In the genomic region with DNA sequence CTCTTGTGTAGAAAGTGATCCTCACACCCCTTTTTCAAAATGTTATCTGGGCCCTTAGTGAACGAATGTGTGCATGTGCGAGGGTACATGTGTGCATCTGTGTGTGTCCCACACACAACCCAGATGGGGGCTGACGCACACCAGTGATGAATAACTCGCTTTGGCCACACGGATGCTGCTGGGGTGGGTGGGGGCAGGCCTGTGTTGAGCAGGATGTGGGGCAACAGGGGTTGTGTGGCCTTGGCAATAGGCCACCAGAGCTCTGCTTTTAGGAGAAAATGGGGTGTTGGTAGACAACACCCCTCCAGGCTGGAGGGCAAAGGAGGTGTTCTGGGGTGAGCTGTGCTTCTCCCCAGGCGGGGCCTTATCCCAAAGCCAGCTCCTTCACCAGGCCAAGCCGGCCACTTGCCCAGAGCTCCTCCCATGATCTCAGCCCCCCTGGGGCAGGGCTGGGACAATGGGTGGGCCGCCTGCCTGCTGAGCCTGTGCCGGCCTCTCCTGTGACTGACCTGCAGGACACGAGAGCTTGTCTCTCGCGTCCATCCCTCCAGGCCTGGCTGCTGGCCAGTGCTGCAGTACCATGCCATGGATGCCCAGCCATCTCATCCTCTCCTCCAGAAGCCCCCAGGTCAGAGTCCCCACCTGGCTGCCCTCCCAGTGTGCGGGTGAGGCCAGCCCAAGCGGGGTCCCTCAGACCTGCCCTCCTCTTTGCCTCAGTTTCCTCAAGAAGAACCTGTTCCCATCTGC, we compare ENCODE assay signal across 8 cellular contexts. TPM values are rescaled to one million over a fixed set of nuclear protein-coding genes. Genes with fewer than 3 reads are reported as not detected.
DNase-seq lines count a peak whose midpoint lies in the region; ATAC-seq, FAIRE-seq and TF ChIP-seq lines count a peak whose summit lies in the region.

No MANE protein-coding gene starts in this region.

- H3K4me1 ChIP-seq in Peyer's patch (peaks cover 0 to 30% (median 10%) of the 10 kb centered on the region in 4 donors), trophoblast cell (ENCODE audit: control insufficient read depth in 1 of 2, insufficient read depth in 2 of 2, low read length in 2 of 2) (peaks cover 34 to 36% of the 10 kb centered on the region in 2 experiments)

- ATAC-seq in CD4-positive, alpha-beta T cell (ENCODE audit: poor library complexity): no peak

- H3K4me3 ChIP-seq in Peyer's patch: peak overlapping the region in 3 of 4 donors; percentile 22 to 70 (median 69)
- H3K4me3 ChIP-seq in epithelial cell of proximal tubule (ENCODE audit: low read depth, low read length): peak overlapping the region; percentile 78
- H3K4me3 ChIP-seq in trophoblast cell (ENCODE audit: low read depth, low read length): peak overlapping the region; percentile 92

- H2BK120ac ChIP-seq in trophoblast cell (ENCODE audit: insufficient read depth, low read length, poor library complexity): no peak overlapping the region

- H2BK12ac ChIP-seq in trophoblast cell (ENCODE audit: low read length): no peak overlapping the region

- H3K4me3 Mint-ChIP-seq in CD4-positive, alpha-beta T cell: peak overlapping the region; percentile 67

- FAIRE-seq in frontal cortex (lab: Jason Lieb, UNC): no peak

- H3K27me3 Mint-ChIP-seq in CD4-positive, alpha-beta T cell: peaks cover 6% of the 10 kb centered on the region

- no peak overlapping the region for H2BK5ac ChIP-seq in trophoblast cell (ENCODE audit: low read depth, low read length, poor library complexity)

- intact Hi-C loops in CD4-positive, alpha-beta T cell (cut with DNase I, micrococcal nuclease): no loop called here

- H4K12ac ChIP-seq in trophoblast cell (ENCODE audit: low read depth, low read length): no peak overlapping the region

- H3K36me3 Mint-ChIP-seq in CD4-positive, alpha-beta T cell (ENCODE audit: low read depth): no peaks in the 10 kb centered on the region

- H2AK5ac ChIP-seq in trophoblast cell (ENCODE audit: low read length): no peak overlapping the region

- peak overlapping the region; percentile 64 for H3K4me2 ChIP-seq in trophoblast cell (ENCODE audit: low read length)

- H3K36me3 ChIP-seq in Peyer's patch (peaks cover 0 to 6% (median 0%) of the 10 kb centered on the region in 3 donors), trophoblast cell (ENCODE audit: control insufficient read depth in 1 of 2, insufficient read depth in 2 of 2, low read length in 2 of 2) (peaks cover 47 to 53% of the 10 kb centered on the region in 2 experiments)

- TF ChIP-seq CTCF in CD4-positive, alpha-beta T cell (IDR thresholded peaks at IDR 0.05): no peak
- TF ChIP-seq CTCF in Peyer's patch (IDR thresholded peaks at IDR 0.05) (no peak), epithelial cell of proximal tubule (conservative IDR thresholded peaks at IDR 0.05; ENCODE audit: low read depth, low read length) (no peak)

- POLR2A ChIA-PET in CD4-positive, alpha-beta T cell (lab: Charles Lee): interaction anchor here (0.9 to 1.7 kb wide), 5 partner anchors 17 to 69 kb away, joined by 3 to 6 read pairs (median 5); a partner anchor contains a TSS

- DNase-seq in CD4-positive, alpha-beta T cell: no peak
- DNase-seq in Peyer's patch: no peak
- no peak for DNase-seq in epithelial cell of proximal tubule (ENCODE audit: low read depth)
- no peak for DNase-seq in trophoblast cell
- DNase-seq in NCI-H1105 (lab: John Stamatoyannopoulos, UW): no peak
- DNase-seq in HT-29 (ENCODE audit: low spot score): no peak
- no peak for DNase-seq in frontal cortex (ENCODE audit: low spot score in 2 of 2)
- no peak for DNase-seq in NCI-H82 treated with DMSO at 0.1 percent for 48 hours (lab: John Stamatoyannopoulos, UW; ENCODE audit: unreplicated experiment)

- peak overlapping the region; percentile 94 for H3K14ac ChIP-seq in trophoblast cell (ENCODE audit: low read length)

- peak overlapping the region; percentile 99 for H3K4ac ChIP-seq in trophoblast cell (ENCODE audit: low read depth, low read length)

- H4K8ac ChIP-seq in trophoblast cell (ENCODE audit: low read depth, low read length): no peak overlapping the region

- peak overlapping the region; percentile 55 for H3K9ac ChIP-seq in trophoblast cell (ENCODE audit: low read length)

- H3K9me3 ChIP-seq in CD4-positive, alpha-beta T cell (ENCODE audit: control insufficient read depth, low read length): no peaks in the 10 kb centered on the region
- H3K9me3 ChIP-seq in Peyer's patch (no peaks in the 10 kb centered on the region), trophoblast cell (ENCODE audit: insufficient read depth, low read depth, low read length) (peaks cover 4% of the 10 kb centered on the region)

- no peak overlapping the region for H3K27ac ChIP-seq in CD4-positive, alpha-beta T cell (ENCODE audit: low read depth, low read length)
- H3K27ac ChIP-seq in Peyer's patch (peak overlapping the region; percentile 36 to 85 (median 70)), trophoblast cell (ENCODE audit: low read depth, low read length) (no peak overlapping the region)

- H4K91ac ChIP-seq in trophoblast cell (ENCODE audit: low read depth, low read length): no peak overlapping the region

- H3K79me2 ChIP-seq in trophoblast cell (ENCODE audit: control insufficient read depth, insufficient read depth, low read length, poor library complexity): peaks cover 27% of the 10 kb centered on the region

- H3K27me3 ChIP-seq in CD4-positive, alpha-beta T cell (ENCODE audit: control insufficient read depth, insufficient read depth, low read length): no peaks in the 10 kb centered on the region
- H3K27me3 ChIP-seq in Peyer's patch (no peaks in the 10 kb centered on the region), trophoblast cell (ENCODE audit: insufficient read depth, low read length) (no peaks in the 10 kb centered on the region)

- peak overlapping the region; percentile 82 for H3K18ac ChIP-seq in trophoblast cell (ENCODE audit: low read length)

- no peaks in the 10 kb centered on the region for H3K9me3 Mint-ChIP-seq in CD4-positive, alpha-beta T cell

- no peak overlapping the region for H2AFZ ChIP-seq in trophoblast cell (ENCODE audit: insufficient read depth, low read length, poor library complexity)

- no peak for TF ChIP-seq POLR2A in Peyer's patch (IDR thresholded peaks at IDR 0.05)

- peaks cover 22% of the 10 kb centered on the region for H3K4me1 Mint-ChIP-seq in CD4-positive, alpha-beta T cell (ENCODE audit: low read depth)

- CTCF ChIA-PET in CD4-positive, alpha-beta T cell (lab: Charles Lee): interaction anchor here (0.9 to 1.4 kb wide), 4 partner anchors 15 to 67 kb away, joined by 3 to 4 read pairs (median 4); no protein-coding TSS in a partner anchor

- H3K23ac ChIP-seq in trophoblast cell (ENCODE audit: low read length): no peak overlapping the region

- H3K79me1 ChIP-seq in trophoblast cell (ENCODE audit: low read length): peaks cover 13% of the 10 kb centered on the region

- no peak overlapping the region for H3K27ac Mint-ChIP-seq in CD4-positive, alpha-beta T cell

- no CpG with 5 or more reads among the region's 14 CpGs for WGBS in trophoblast cell (ENCODE audit: extremely low coverage, insufficient coverage, insufficient read length)

RNA-seq across cellular contexts. Expression of a gene that starts 1.7 kb away (rescaled TPM):
- 1 to 10 TPM; 1.8 to 2.5 TPM for total RNA-seq in CD4-positive, alpha-beta T cell
- total RNA-seq in Peyer's patch (10 to 100 TPM; 14.2 to 77.6 (median 23.1) TPM), epithelial cell of proximal tubule (430 and 471 TPM in 2 replicates), frontal cortex (187 TPM)
- 206 and 211 TPM in 2 replicates for polyA plus RNA-seq in trophoblast cell (2013)
- 11.3 and 12.9 TPM in 2 replicates for total RNA-seq in HT-29 (2014; rRNA removed; shearing (Covaris generic))

RNA-seq across cellular contexts. Expression of a gene that starts 25.2 kb away (rescaled TPM):
- 10 to 100 TPM; 23.3 to 23.5 TPM for total RNA-seq in CD4-positive, alpha-beta T cell
- total RNA-seq in Peyer's patch (1 to 10 TPM in 2 of 4 donors, under 1 TPM in 1, not detected in 1; 0.70 to 2.2 (median 1.9) TPM), epithelial cell of proximal tubule (28.4 and 30.9 TPM in 2 replicates), frontal cortex (12.2 TPM)
- 1.7 and 1.9 TPM in 2 replicates for polyA plus RNA-seq in trophoblast cell (2013)
- total RNA-seq in HT-29 (2014; rRNA removed; shearing (Covaris generic)): 69.3 and 86.7 TPM in 2 replicates

RNA-seq across cellular contexts. Expression of a gene that starts 25.6 kb away (rescaled TPM):
- 1 to 10 TPM; 5.2 to 6.0 TPM for total RNA-seq in CD4-positive, alpha-beta T cell
- total RNA-seq in Peyer's patch (100 to 1,000 TPM in 1 of 4 donors, 10 to 100 TPM in 3; 17.4 to 137 (median 23.3) TPM), epithelial cell of proximal tubule (286 and 420 TPM in 2 replicates), frontal cortex (6.5 TPM)
- polyA plus RNA-seq in trophoblast cell (2013): 220 and 227 TPM in 2 replicates
- total RNA-seq in HT-29 (2014; rRNA removed; shearing (Covaris generic)): 32.2 and 34.7 TPM in 2 replicates

RNA-seq across cellular contexts. Expression of a gene that starts 37.8 kb away (rescaled TPM):
- total RNA-seq in CD4-positive, alpha-beta T cell: 1 to 10 TPM; 1.3 to 1.4 TPM
- total RNA-seq in Peyer's patch (10 to 100 TPM in 1 of 4 donors, 1 to 10 TPM in 3; 2.1 to 52.0 (median 5.5) TPM), epithelial cell of proximal tubule (0.36 and 1.5 TPM in 2 replicates), frontal cortex (3.3 TPM)
- 2.4 and 2.5 TPM in 2 replicates for polyA plus RNA-seq in trophoblast cell (2013)
- total RNA-seq in HT-29 (2014; rRNA removed; shearing (Covaris generic)): 1.6 and 1.9 TPM in 2 replicates

RNA-seq across cellular contexts. Expression of a gene that starts 45.0 kb away (rescaled TPM):
- 10 to 100 TPM; 49.6 to 49.7 TPM for total RNA-seq in CD4-positive, alpha-beta T cell
- total RNA-seq in Peyer's patch: 100 to 1,000 TPM; 103 to 168 (median 118) TPM
- total RNA-seq in epithelial cell of proximal tubule: 162 and 174 TPM in 2 replicates
- 56.2 and 62.3 TPM in 2 replicates for polyA plus RNA-seq in trophoblast cell (2013)
- total RNA-seq in HT-29 (2014; rRNA removed; shearing (Covaris generic)): 240 and 269 TPM in 2 replicates
- total RNA-seq in frontal cortex: 77.0 TPM

Comparison
In these comparisons a context has a peak if more than half of its experiments do, and no peak if none do; other contexts are left out.
1. H3K27ac ChIP-seq: peak in Peyer's patch (4 of 4); none in CD4-positive, alpha-beta T cell (single experiment) and trophoblast cell (single experiment).
2. Peak in every context shown above with its lines, with median percentiles within 50 percentile points of each other: H3K4me3 ChIP-seq.